12 cellular contexts compared by ENCODE assay signal in the genomic region with DNA sequence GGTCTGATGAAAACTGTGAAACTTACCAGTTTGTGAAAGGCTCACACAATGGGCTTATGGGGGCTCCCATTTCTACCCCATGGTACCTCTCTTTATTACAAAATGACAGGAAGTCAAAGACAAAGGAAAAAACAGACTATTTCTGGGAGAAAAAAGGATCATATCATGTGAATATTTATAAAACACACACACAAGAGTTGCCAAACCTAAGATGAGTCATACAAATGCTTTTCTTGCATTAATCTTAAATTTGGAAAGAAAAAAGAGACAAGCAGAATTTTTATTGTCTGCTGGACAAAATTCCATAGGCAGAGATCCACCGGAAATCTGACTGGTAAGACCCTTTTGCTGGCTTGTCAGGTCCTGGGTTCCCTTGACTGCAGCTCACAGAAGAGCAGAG.
"Had no signal": no experiment of that assay in that cellular context is flagged by ENCODE, and none has a peak within 500 bp of the region (broad histone marks: within the 10 kb centered on the region; RNA-seq: fewer than 3 reads in every experiment).

No MANE protein-coding gene starts in this region.

- H3K4me1 Mint-ChIP-seq: activated naive CD8-positive, alpha-beta T cell treated with anti-CD3 and anti-CD28 coated beads, Interleukin-2, amount 10 ng/mL, durations not matched to agents 7 days and 5 days; mesothelial cell of epicardium; stimulated activated effector memory CD8-positive, alpha-beta T cell treated with anti-CD3 and anti-CD28 coated beads, Interleukin-12 subunit alpha, Interleukin-12 subunit beta, amount 100 ng/mL, for 72 hours had no signal

- FAIRE-seq: bronchial epithelial cell, endothelial cell of umbilical vein had no signal

- H3K4me1 ChIP-seq: right atrium auricular region, tibial artery, vagina had no signal

- H3K4me3 Mint-ChIP-seq: activated naive CD8-positive, alpha-beta T cell treated with anti-CD3 and anti-CD28 coated beads, Interleukin-2, amount 10 ng/mL, durations not matched to agents 7 days and 5 days; mesothelial cell of epicardium; stimulated activated effector memory CD8-positive, alpha-beta T cell treated with anti-CD3 and anti-CD28 coated beads, Interleukin-12 subunit alpha, Interleukin-12 subunit beta, amount 100 ng/mL, for 72 hours had no signal

- H3K27ac ChIP-seq: right atrium auricular region, tibial artery, vagina had no signal

- H3K36me3 Mint-ChIP-seq: activated naive CD8-positive, alpha-beta T cell treated with anti-CD3 and anti-CD28 coated beads, Interleukin-2, amount 10 ng/mL, durations not matched to agents 7 days and 5 days; mesothelial cell of epicardium; stimulated activated effector memory CD8-positive, alpha-beta T cell treated with anti-CD3 and anti-CD28 coated beads, Interleukin-12 subunit alpha, Interleukin-12 subunit beta, amount 100 ng/mL, for 72 hours had no signal

- H3K9me3 ChIP-seq: right atrium auricular region, tibial artery, vagina had no signal

- H3K27me3 Mint-ChIP-seq: activated naive CD8-positive, alpha-beta T cell treated with anti-CD3 and anti-CD28 coated beads, Interleukin-2, amount 10 ng/mL, durations not matched to agents 7 days and 5 days had no signal

- H3K9me3 Mint-ChIP-seq: mesothelial cell of epicardium had no signal

- H3K27me3 ChIP-seq: right atrium auricular region, tibial artery, vagina had no signal

- H3K4me3 ChIP-seq: right atrium auricular region, tibial artery, vagina had no signal

- ATAC-seq: stimulated activated effector memory CD8-positive, alpha-beta T cell treated with anti-CD3 and anti-CD28 coated beads, Interleukin-12 subunit alpha, Interleukin-12 subunit beta, amount 100 ng/mL, for 72 hours had no signal

- H3K27ac Mint-ChIP-seq: activated naive CD8-positive, alpha-beta T cell treated with anti-CD3 and anti-CD28 coated beads, Interleukin-2, amount 10 ng/mL, durations not matched to agents 7 days and 5 days; mesothelial cell of epicardium; stimulated activated effector memory CD8-positive, alpha-beta T cell treated with anti-CD3 and anti-CD28 coated beads, Interleukin-12 subunit alpha, Interleukin-12 subunit beta, amount 100 ng/mL, for 72 hours had no signal

- DNase-seq: activated CD4-positive, alpha-beta T cell treated with anti-CD3 and anti-CD28 coated beads, Interleukin-2, amount 50 U/mL, for 48 hours; activated CD4-positive, CD25-positive, alpha-beta regulatory T cell treated with anti-CD3 and anti-CD28 coated beads, Interleukin-2, amount 50 U/mL, for 72 hours; activated naive CD8-positive, alpha-beta T cell treated with anti-CD3 and anti-CD28 coated beads, Interleukin-2, amount 10 ng/mL, durations not matched to agents 7 days and 5 days; activated T-cell treated with anti-CD3 and anti-CD28 coated beads, Interleukin-2, amount 50 U/mL, for 48 hours; hippocampal formation; tibial artery had no signal

- H3K36me3 ChIP-seq: right atrium auricular region, tibial artery, vagina had no signal
